27 cellular contexts compared by ENCODE assay signal in the genomic region with DNA sequence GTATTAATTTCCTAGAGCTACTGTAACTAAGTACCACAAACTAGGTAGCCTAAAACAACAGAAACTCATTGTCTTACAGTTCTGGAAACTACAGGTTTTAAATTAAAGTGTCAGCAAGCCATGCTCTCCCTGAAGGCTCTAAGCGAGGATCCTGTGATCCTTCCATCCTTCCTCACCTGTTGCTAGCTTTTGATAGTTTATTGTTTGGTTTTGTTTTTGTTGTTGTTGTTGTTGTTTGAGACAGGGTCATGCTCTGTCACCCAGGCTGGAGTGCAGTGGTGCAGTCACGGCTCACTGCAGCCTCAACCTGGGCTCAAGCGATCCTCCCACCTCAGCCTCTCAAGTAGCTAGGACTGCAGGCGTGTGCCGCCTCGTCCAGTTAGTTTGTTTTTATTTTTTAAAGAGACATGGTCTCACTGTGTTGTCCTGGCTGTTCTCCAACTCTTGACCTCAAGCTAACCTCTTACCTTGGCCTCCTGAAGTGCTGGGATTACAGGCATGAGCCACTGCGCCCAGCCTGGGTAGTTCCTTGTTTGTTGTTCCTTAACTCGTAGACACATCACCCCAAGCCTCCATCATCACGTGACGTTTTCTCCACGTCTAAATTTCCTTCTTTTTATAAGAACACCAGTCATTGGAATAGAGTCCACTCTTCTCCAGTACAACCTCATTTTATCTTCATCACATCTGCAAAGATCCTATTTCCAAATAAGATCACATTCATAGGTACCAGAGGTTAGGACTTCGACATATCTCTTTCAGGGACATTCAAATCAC.
"Had no signal": no experiment of that assay in that cellular context is flagged by ENCODE, and none has a peak within 500 bp of the region (broad histone marks: within the 10 kb centered on the region; RNA-seq: fewer than 3 reads in every experiment).

No MANE protein-coding gene starts in this region.

- DNase-seq: activated CD4-positive, alpha-beta T cell treated with anti-CD3 and anti-CD28 coated beads for 48 hours; activated CD4-positive, alpha-beta T cell treated with anti-CD3 and anti-CD28 coated beads, Interleukin-2, amount 50 U/mL, for 4 hours; activated CD4-positive, CD25-positive, alpha-beta regulatory T cell treated with anti-CD3 and anti-CD28 coated beads, Interleukin-2, amount 50 U/mL, for 72 hours; activated CD8-positive, alpha-beta memory T cell treated with anti-CD3 and anti-CD28 coated beads, Interleukin-2, amount 50 U/mL, for 48 hours; activated CD8-positive, alpha-beta T cell treated with anti-CD3 and anti-CD28 coated beads, Interleukin-2, amount 10 ng/mL, durations not matched to agents 7 days and 5 days; activated naive CD4-positive, alpha-beta T cell treated with anti-CD3 and anti-CD28 coated beads, Interleukin-2, amount 50 U/mL, for 16 hours; activated naive CD8-positive, alpha-beta T cell treated with anti-CD3 and anti-CD28 coated beads, Interleukin-2, amount 10 ng/mL, durations not matched to agents 7 days and 5 days; activated T-cell treated with anti-CD3 and anti-CD28 coated beads, Interleukin-2, amount 50 U/mL, for 1 hour; adrenal gland; aorta; body of pancreas; NCI-H1105 treated with DMSO at 0.1 percent for 48 hours; NCI-H1436 treated with DMSO at 0.1 percent for 48 hours; NCI-H187; NCI-H2081; NCI-H510A treated with DMSO at 0.1 percent for 48 hours; NCI-H69; NK-92 treated with Interleukin-12 subunit alpha and Interleukin-12 subunit beta, amount 100 ng/mL, for 24 hours; OCI-M1; RPMI8226; SJCRH30 had no signal

- H3K4me3 ChIP-seq: adrenal gland, body of pancreas, cardiac muscle cell, SJCRH30 had no signal

- H3K9me3 ChIP-seq: adrenal gland, SJCRH30 had no signal

- H3K27ac Mint-ChIP-seq: activated CD8-positive, alpha-beta T cell treated with anti-CD3 and anti-CD28 coated beads, Interleukin-2, amount 10 ng/mL, durations not matched to agents 7 days and 5 days; activated naive CD8-positive, alpha-beta T cell treated with anti-CD3 and anti-CD28 coated beads, Interleukin-2, amount 10 ng/mL, durations not matched to agents 7 days and 5 days; T-helper 1 cell treated with Interleukin-12 subunit alpha and Interleukin-12 subunit beta and Interleukin-4 antibody, amounts not matched to agents 30 μg/mL and 1 μg/mL, for 36 hours; WTC11 had no signal

- H3K4me1 ChIP-seq: body of pancreas had no signal

- H3K27ac ChIP-seq: adrenal gland, body of pancreas, cardiac muscle cell, SJCRH30 had no signal

- ATAC-seq: activated CD8-positive, alpha-beta T cell treated with anti-CD3 and anti-CD28 coated beads, Interleukin-2, amount 10 ng/mL, durations not matched to agents 7 days and 5 days; body of pancreas; Panc1; Right ventricle myocardium inferior; SK-N-SH treated with all-trans-retinoic acid at 6 μM for 48 hours; WTC11 had no signal

- H3K27me3 ChIP-seq: adrenal gland, body of pancreas, cardiac muscle cell, SJCRH30 had no signal

- H3K4me3 Mint-ChIP-seq: activated CD8-positive, alpha-beta T cell treated with anti-CD3 and anti-CD28 coated beads, Interleukin-2, amount 10 ng/mL, durations not matched to agents 7 days and 5 days; activated naive CD8-positive, alpha-beta T cell treated with anti-CD3 and anti-CD28 coated beads, Interleukin-2, amount 10 ng/mL, durations not matched to agents 7 days and 5 days; T-helper 1 cell treated with Interleukin-12 subunit alpha and Interleukin-12 subunit beta and Interleukin-4 antibody, amounts not matched to agents 30 μg/mL and 1 μg/mL, for 36 hours; WTC11 had no signal

- H3K36me3 ChIP-seq: adrenal gland, cardiac muscle cell, SJCRH30 had no signal

- H3K4me1 Mint-ChIP-seq: activated naive CD8-positive, alpha-beta T cell treated with anti-CD3 and anti-CD28 coated beads, Interleukin-2, amount 10 ng/mL, durations not matched to agents 7 days and 5 days had no signal
